ENCODE assay signal across 1 cellular context in the genomic region with DNA sequence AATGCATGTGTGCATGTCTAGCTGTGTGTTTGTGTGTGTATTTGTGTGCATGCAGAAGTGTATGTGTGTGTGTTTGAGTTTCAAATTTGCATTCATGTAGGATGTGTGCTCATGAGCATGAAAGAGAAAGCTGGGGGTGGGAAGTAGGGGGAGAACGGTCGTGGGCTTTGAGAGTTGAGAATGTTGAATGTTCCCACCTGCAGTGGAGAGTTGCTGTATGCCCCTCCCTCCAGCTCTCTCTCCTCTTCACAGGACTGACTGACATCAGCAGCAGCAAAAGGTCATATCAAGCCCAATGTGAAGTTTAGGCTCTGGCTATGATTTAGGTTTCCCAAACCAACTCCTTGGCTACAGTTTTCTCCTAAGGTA.
TF ChIP-seq lines count a peak whose summit lies in the region.

No MANE protein-coding gene starts in this region.

TF ChIP-seq in HepG2, 621 proteins besides CTCF, POLR2A, EP300 and RAD21 (continued from another document):
- TF ChIP-seq, protein P1, sequence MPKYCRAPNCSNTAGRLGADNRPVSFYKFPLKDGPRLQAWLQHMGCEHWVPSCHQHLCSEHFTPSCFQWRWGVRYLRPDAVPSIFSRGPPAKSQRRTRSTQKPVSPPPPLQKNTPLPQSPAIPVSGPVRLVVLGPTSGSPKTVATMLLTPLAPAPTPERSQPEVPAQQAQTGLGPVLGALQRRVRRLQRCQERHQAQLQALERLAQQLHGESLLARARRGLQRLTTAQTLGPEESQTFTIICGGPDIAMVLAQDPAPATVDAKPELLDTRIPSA (CRISPR knock-in tag; IDR thresholded peaks at IDR 0.05; ENCODE audit: borderline replicate concordance): no peak
- TF ChIP-seq ZNF256 (CRISPR knock-in tag; conservative IDR thresholded peaks at IDR 0.05) (no peak), SRF (IDR thresholded peaks at IDR 0.05; ENCODE audit: low read depth, low read length) (no peak), FOXC1 (CRISPR knock-in tag; IDR thresholded peaks at IDR 0.05; ENCODE audit: borderline replicate concordance) (no peak)
